Comparison of ENCODE assay signal across 11 cellular contexts in the genomic region with DNA sequence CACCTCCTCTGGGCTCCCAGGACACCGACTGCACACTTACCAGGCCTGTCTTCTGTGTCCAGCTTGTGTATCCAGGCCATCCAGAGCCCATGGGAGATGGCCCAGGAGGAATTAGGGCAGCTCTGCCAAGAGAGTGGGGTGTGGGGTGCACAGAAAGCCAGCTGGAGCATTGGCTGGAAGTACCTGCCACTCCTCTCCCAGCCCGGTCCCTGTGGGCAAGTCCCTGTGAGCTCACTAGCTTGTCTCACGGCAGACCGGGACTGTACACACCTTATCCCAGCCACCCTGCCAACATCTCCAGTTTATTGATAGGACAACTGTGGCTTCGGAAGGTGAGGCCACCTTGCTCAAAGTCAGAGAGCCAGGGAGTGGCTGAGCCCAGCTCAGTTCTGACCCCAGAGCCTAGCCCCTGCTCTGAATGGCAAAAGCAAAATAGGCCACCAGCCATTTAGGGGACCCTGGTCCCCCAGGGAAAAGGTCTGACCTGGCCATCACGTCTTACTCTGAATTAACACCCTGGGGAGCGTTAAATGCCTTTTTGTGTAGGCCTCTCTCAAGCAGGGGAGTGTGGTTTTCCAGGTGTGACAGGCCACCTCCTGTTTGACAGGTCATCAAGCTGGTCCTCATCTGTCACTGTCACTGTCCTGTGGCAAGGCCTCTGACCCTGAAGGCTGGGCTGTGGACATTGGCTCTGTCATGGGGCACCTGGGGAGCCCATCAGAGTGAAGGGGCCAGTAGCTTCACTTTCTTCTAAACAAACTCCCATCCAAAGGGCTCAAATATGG. TPM values are rescaled to one million over a fixed set of nuclear protein-coding genes. Genes with fewer than 3 reads are reported as not detected.
DNase-seq lines count a peak whose midpoint lies in the region; ATAC-seq and TF ChIP-seq lines count a peak whose summit lies in the region.
"Had no signal": no experiment of that assay in that cellular context is flagged by ENCODE, and none has a peak within 500 bp of the region (broad histone marks: within the 10 kb centered on the region; RNA-seq: fewer than 3 reads in every experiment).

No MANE protein-coding gene starts in this region.

- intact Hi-C loops in PC-9 (cut with micrococcal nuclease; ENCODE audit: unreplicated experiment) (loop anchor here (5.0 kb wide), 1 partner anchor 40 kb away; no protein-coding TSS in a partner anchor), mucosa of descending colon (cut with DNase I, micrococcal nuclease) (no loop called here), thyroid gland (cut with DNase I) (no loop called here)

- DNase-seq in PC-9: peak; percentile 44 to 61
- DNase-seq in mucosa of descending colon: peak; percentile 73 to 75 (median 75)
- peak; percentile 96 to 98 for DNase-seq in thyroid gland
- no peak for DNase-seq in GF-D8 (lab: John Stamatoyannopoulos, UW)
- no peak for DNase-seq in coronary artery (ENCODE audit: low spot score)
- DNase-seq: activated naive CD4-positive, alpha-beta T cell treated with Interleukin-2 at 50 U/mL for 16 hours; NCI-H2171 treated with DMSO at 0.1 percent for 48 hours; stimulated activated CD4-positive, alpha-beta T cell treated with anti-CD3 and anti-CD28 coated beads, Interleukin-1b, Interleukin-23, amount 100 ng/mL, for 48 hours had no signal

- H3K4me1 ChIP-seq in PC-9 (replicated peaks; ENCODE audit: insufficient read depth) (peaks cover 70% of the 10 kb centered on the region), esophagus (ENCODE audit: control insufficient read depth in 2 of 2, insufficient read depth in 2 of 2, low read length in 1 of 2) (peaks cover 3 to 21% of the 10 kb centered on the region in 2 donors), mucosa of descending colon (ENCODE audit: low read depth) (peaks cover 9% of the 10 kb centered on the region), thyroid gland (peaks cover 41 to 57% of the 10 kb centered on the region in 2 donors)

- TF ChIP-seq CTCF in PC-9 (conservative IDR thresholded peaks at IDR 0.05) (no peak), mucosa of descending colon (IDR thresholded peaks at IDR 0.05) (no peak), thyroid gland (IDR thresholded peaks at IDR 0.05) (no peak), coronary artery (IDR thresholded peaks at IDR 0.05) (no peak)

- WGBS in esophagus, 2 donors: 43 to 47% methylated on average over 7 of the region's 7 CpGs
- 52 to 61% methylated on average over 3 to 5 of the region's 7 CpGs for WGBS in thyroid gland, 2 donors

- H3K9me2 ChIP-seq in PC-9 (ENCODE audit: insufficient read depth): no peaks in the 10 kb centered on the region

- CTCF ChIA-PET in PC-9 (lab: Charles Lee): interaction anchor here (1.0 kb wide), 1 partner anchor 16 kb away, joined by 3 read pairs; a partner anchor contains a TSS

- POLR2A ChIA-PET in PC-9 (lab: Charles Lee; ENCODE audit: unreplicated experiment): interaction anchor here (0.5 to 0.7 kb wide), 3 partner anchors 8 to 1350 kb away, joined by 3 read pairs; no protein-coding TSS in a partner anchor

- no peaks in the 10 kb centered on the region for H3K27me3 ChIP-seq in PC-9 (ENCODE audit: insufficient read depth, low read depth)
- no peaks in the 10 kb centered on the region for H3K27me3 ChIP-seq in esophagus (ENCODE audit: control insufficient read depth in 1 of 2, insufficient read depth in 2 of 2, low read length in 2 of 2)
- H3K27me3 ChIP-seq in thyroid gland: no peaks in the 10 kb centered on the region

- H3K27ac ChIP-seq in PC-9 (peak overlapping the region; percentile 66), esophagus (ENCODE audit: low read depth in 2 of 2, low read length in 1 of 2) (peak overlapping the region; percentile 64 to 93), thyroid gland (peak overlapping the region; percentile 88 to 94 (median 93)), coronary artery (peak overlapping the region in 1 of 2 donors; percentile 65)

- H3K36me3 ChIP-seq in PC-9 (ENCODE audit: low read depth) (no peaks in the 10 kb centered on the region), esophagus (ENCODE audit: control insufficient read depth in 2 of 2, insufficient read depth in 2 of 2, low read length in 1 of 2) (no peaks in the 10 kb centered on the region), mucosa of descending colon (ENCODE audit: low read depth) (no peaks in the 10 kb centered on the region), thyroid gland (no peaks in the 10 kb centered on the region)

- H4K20me1 ChIP-seq in PC-9 (ENCODE audit: insufficient read depth): no peaks in the 10 kb centered on the region

- peak in 1 of 2 donors; percentile 57 for TF ChIP-seq POLR2A in thyroid gland (IDR thresholded peaks at IDR 0.05)

- ATAC-seq in mucosa of descending colon (peak; percentile 95), GM19351 (IDR thresholded peaks at IDR 0.05; ENCODE audit: unreplicated experiment) (no peak), HG03097 (IDR thresholded peaks at IDR 0.05; ENCODE audit: low FRiP score, unreplicated experiment) (no peak)

- H3K9me3 ChIP-seq in PC-9 (ENCODE audit: insufficient read depth, low read depth) (no peaks in the 10 kb centered on the region), esophagus (ENCODE audit: control insufficient read depth in 2 of 2, insufficient read depth in 1 of 2, low read depth in 1 of 2, low read length in 1 of 2) (no peaks in the 10 kb centered on the region), mucosa of descending colon (no peaks in the 10 kb centered on the region), thyroid gland (no peaks in the 10 kb centered on the region)

- peak overlapping the region; percentile 74 for H3K4me2 ChIP-seq in PC-9

- H3K79me2 ChIP-seq in PC-9 (ENCODE audit: low read depth): no peaks in the 10 kb centered on the region

- H2AFZ ChIP-seq in PC-9: no peak overlapping the region; the same call in 1 of the 2 replicates

- no peak overlapping the region for H3K4me3 ChIP-seq in PC-9
- H3K4me3 ChIP-seq in esophagus (ENCODE audit: low read depth in 1 of 2, low read length in 2 of 2): no peak overlapping the region
- H3K4me3 ChIP-seq in mucosa of descending colon: no peak overlapping the region
- H3K4me3 ChIP-seq in thyroid gland (replicated peaks in 1 of 3): no peak overlapping the region
- no peak overlapping the region for H3K4me3 ChIP-seq in coronary artery

- no TSS peak for BruUV-seq in PC-9 (replicated peaks; lab: Mats Ljungman, UMichigan)

- peaks cover 37% of the 10 kb centered on the region for H3F3A ChIP-seq in PC-9 (ENCODE audit: insufficient read depth, low read depth)

RNA-seq across cellular contexts. Expression of a gene that starts 15.1 kb away (rescaled TPM):
- 85.4 and 103 TPM in 2 replicates for total RNA-seq in PC-9 (2021)
- polyA plus RNA-seq in esophagus: 100 to 1,000 TPM; 171 to 204 TPM
- total RNA-seq in mucosa of descending colon: 100 to 1,000 TPM; 102 to 178 (median 154) TPM
- 100 to 1,000 TPM in 1 of 4 donors, 10 to 100 TPM in 3; 20.6 to 134 (median 70.8) TPM for total RNA-seq in thyroid gland

RNA-seq across cellular contexts. Expression of a gene that starts 15.4 kb away (rescaled TPM):
- total RNA-seq in PC-9 (2021) (14.2 and 15.5 TPM in 2 replicates), mucosa of descending colon (10 to 100 TPM; 12.3 to 19.5 (median 16.1) TPM), thyroid gland (10 to 100 TPM; 16.2 to 40.1 (median 24.3) TPM)
- polyA plus RNA-seq in esophagus: 10 to 100 TPM; 20.3 to 31.2 TPM

RNA-seq across cellular contexts. Expression of a gene that starts 55.8 kb away (rescaled TPM):
- total RNA-seq in PC-9 (2021): 39.9 and 43.3 TPM in 2 replicates
- 100 to 1,000 TPM in 1 of 2 donors, 10 to 100 TPM in 1; 61.3 to 142 TPM for polyA plus RNA-seq in esophagus
- 10 to 100 TPM; 61.3 to 81.0 (median 63.5) TPM for total RNA-seq in mucosa of descending colon
- total RNA-seq in thyroid gland: 10 to 100 TPM; 47.6 to 66.8 (median 51.3) TPM

Comparison
In these comparisons a context has a peak if more than half of its experiments do, and no peak if none do; other contexts are left out.
1. DNase-seq: peak in PC-9 (2 of 2), mucosa of descending colon (3 of 3) and thyroid gland (2 of 2); none in GF-D8 (single experiment) and coronary artery (single experiment).